In the genomic region with DNA sequence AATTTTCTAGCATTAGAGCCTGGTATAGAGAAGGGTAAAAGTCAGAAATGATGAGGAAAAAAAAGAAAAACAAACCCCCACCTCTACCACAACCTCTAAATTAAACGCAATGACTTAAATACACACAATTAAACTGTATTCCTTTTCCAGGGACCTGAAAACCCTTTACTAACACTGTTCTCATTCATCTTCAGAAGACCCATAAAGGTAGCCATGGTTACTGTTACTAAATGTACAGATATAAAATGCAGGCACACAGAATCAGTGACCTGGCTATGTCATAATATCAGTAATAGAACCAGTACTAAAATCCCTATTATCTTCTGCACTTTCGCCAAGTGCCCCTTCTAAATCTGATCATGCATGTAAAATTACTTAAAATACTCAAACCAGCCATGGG, we compare ENCODE assay signal across 13 cellular contexts. TPM values are rescaled to one million over a fixed set of nuclear protein-coding genes. Genes with fewer than 3 reads are reported as not detected.
DNase-seq lines count a peak whose midpoint lies in the region; ATAC-seq, FAIRE-seq and TF ChIP-seq lines count a peak whose summit lies in the region.
"Had no signal": no experiment of that assay in that cellular context is flagged by ENCODE, and none has a peak within 500 bp of the region (broad histone marks: within the 10 kb centered on the region; RNA-seq: fewer than 3 reads in every experiment).

No MANE protein-coding gene starts in this region.

- H3K4me1 ChIP-seq in A549 (peaks cover 23% of the 10 kb centered on the region), HCT116 (ENCODE audit: control insufficient read depth in 1 of 2, insufficient read depth in 2 of 2, low read length in 2 of 2) (peaks cover 6 to 12% of the 10 kb centered on the region in 2 experiments; a peak in 2 of 4 replicates), muscle layer of duodenum (ENCODE audit: control insufficient read depth in 1 of 2, insufficient read depth in 2 of 2, low read length in 2 of 2) (peaks cover 13 to 34% of the 10 kb centered on the region in 2 donors)

- H3K27me3 Mint-ChIP-seq in natural killer cell treated with Interleukin-12 subunit alpha and Interleukin-12 subunit beta and Interleukin-15 and Interleukin-18, amount 100 ng/mL, for 72 hours = no peaks in the 10 kb centered on the region
- H3K27me3 Mint-ChIP-seq: T-helper 17 cell had no signal

- H3K9me3 Mint-ChIP-seq in natural killer cell treated with Interleukin-12 subunit alpha and Interleukin-12 subunit beta and Interleukin-15 and Interleukin-18, amount 100 ng/mL, for 72 hours = no peaks in the 10 kb centered on the region

- intact Hi-C loops in HCT116 (cut with micrococcal nuclease) (no loop called here), dorsolateral prefrontal cortex (cut with DNase I) (no loop called here)

- H3K4me3 ChIP-seq in A549 (peak overlapping the region; percentile 62), HCT116 (replicated peaks in 1 of 2; ENCODE audit: low read depth in 1 of 2, low read length in 2 of 2) (peak overlapping the region; percentile 90 to 96), dorsolateral prefrontal cortex (peak overlapping the region; percentile 66 to 99 (median 87)), muscle layer of duodenum (ENCODE audit: low read depth in 1 of 2, low read length in 2 of 2) (peak overlapping the region; percentile 89 to 96)

- no peaks in the 10 kb centered on the region for H3K9me2 ChIP-seq in HCT116 (ENCODE audit: insufficient read depth)

- H3K9ac ChIP-seq in HCT116 (ENCODE audit: low read length) = peak overlapping the region; percentile 94

- H3K27me3 ChIP-seq in HCT116 (ENCODE audit: insufficient read depth, low read length) (no peaks in the 10 kb centered on the region), dorsolateral prefrontal cortex (no peaks in the 10 kb centered on the region), muscle layer of duodenum (ENCODE audit: low read depth, low read length) (no peaks in the 10 kb centered on the region)

- TF ChIP-seq POLR2A in A549 (IDR thresholded peaks at IDR 0.05; ENCODE audit: low read length) = no peak
- TF ChIP-seq POLR2A in HCT116 (IDR thresholded peaks at IDR 0.05; ENCODE audit: borderline replicate concordance, extremely low read depth, insufficient read depth, insufficient read length) = no peak

- BruUV-seq in HCT116 (replicated peaks; lab: Mats Ljungman, UMichigan) = no TSS peak

- H3K27ac Mint-ChIP-seq in natural killer cell treated with Interleukin-12 subunit alpha and Interleukin-12 subunit beta and Interleukin-15 and Interleukin-18, amount 100 ng/mL, for 72 hours = no peak overlapping the region
- H3K27ac Mint-ChIP-seq: T-helper 17 cell had no signal

- H3K36me3 ChIP-seq in HCT116 (ENCODE audit: control insufficient read depth in 1 of 2, insufficient read depth in 2 of 2, low read length in 2 of 2) = peaks cover 37 to 45% of the 10 kb centered on the region in 2 experiments
- peaks cover 30 to 41% of the 10 kb centered on the region in 2 donors for H3K36me3 ChIP-seq in muscle layer of duodenum (ENCODE audit: control insufficient read depth in 1 of 2, insufficient read depth in 2 of 2, low read length in 2 of 2)

- no peak for TF ChIP-seq CTCF in A549 (IDR thresholded peaks at IDR 0.05)
- TF ChIP-seq CTCF in HCT116 (IDR thresholded peaks at IDR 0.05 in 2 of 3, conservative IDR thresholded peaks at IDR 0.05 in 1 of 3; ENCODE audit: borderline replicate concordance in 1 of 3, insufficient read depth in 1 of 3, low read depth in 2 of 3, low read length in 2 of 3) = no peak
- TF ChIP-seq CTCF in dorsolateral prefrontal cortex (IDR thresholded peaks at IDR 0.05 in 54 of 56, conservative IDR thresholded peaks at IDR 0.05 in 2 of 56; ENCODE audit: low read depth in 1 of 56, partially characterized antibody in 56 of 56) = no peak

- H3K4me3 Mint-ChIP-seq in natural killer cell treated with Interleukin-12 subunit alpha and Interleukin-12 subunit beta and Interleukin-15 and Interleukin-18, amount 100 ng/mL, for 72 hours = no peak overlapping the region
- H3K4me3 Mint-ChIP-seq: T-helper 17 cell had no signal

- POLR2A ChIA-PET in A549 (lab: Yijun Ruan, JAX) = interaction anchor here (2.3 kb wide), 1 partner anchor 22 kb away, joined by 7 read pairs; no protein-coding TSS in a partner anchor
- POLR2A ChIA-PET in HCT116 (lab: Charles Lee) = no interaction called here

- CTCF ChIA-PET in A549 (lab: Yijun Ruan, JAX) = interaction anchor here (1.2 to 5.2 kb wide), 12 partner anchors 9 to 107 kb away, joined by 3 to 71 read pairs (median 6); no protein-coding TSS in a partner anchor
- CTCF ChIA-PET in HCT116 (lab: Charles Lee) = interaction anchor here (2.7 to 3.0 kb wide), 2 partner anchors 16 to 25 kb away, joined by 35 to 64 read pairs; no protein-coding TSS in a partner anchor

- 91% methylated on average over 2 of the region's 2 CpGs for WGBS in A549 (ENCODE audit: missing lambda C conversion rate)

- peaks cover 16 to 34% of the 10 kb centered on the region in 2 donors for H3K4me1 Mint-ChIP-seq in natural killer cell treated with Interleukin-12 subunit alpha and Interleukin-12 subunit beta and Interleukin-15 and Interleukin-18, amount 100 ng/mL, for 72 hours (ENCODE audit: low read depth in 2 of 2)

- no peak overlapping the region for H2AFZ ChIP-seq in HCT116 (ENCODE audit: low read depth, low read length, poor library complexity, severe bottlenecking)

- peaks cover 88% of the 10 kb centered on the region for H3K79me2 ChIP-seq in HCT116 (ENCODE audit: insufficient read depth, low read length)

- H4K20me1 ChIP-seq in HCT116 (ENCODE audit: insufficient read depth) = peaks cover 6% of the 10 kb centered on the region; the same call in 1 of the 2 replicates

- no peak for DNase-seq in A549 (ENCODE audit: low read depth in 1 of 2, low spot score in 1 of 2)
- no peak for DNase-seq in HCT116 (ENCODE audit: low read depth, low spot score)
- no peak for DNase-seq in dorsolateral prefrontal cortex
- DNase-seq in NK-92 treated with Interleukin-12 subunit alpha and Interleukin-12 subunit beta, amount 100 ng/mL, for 24 hours (lab: John Stamatoyannopoulos, UW) = no peak
- DNase-seq in natural killer cell treated with Interleukin-12 subunit alpha and Interleukin-12 subunit beta and Interleukin-15 and Interleukin-18, amount 100 ng/mL, for 72 hours (ENCODE audit: low spot score) = no peak
- DNase-seq: activated effector memory CD4-positive, alpha-beta T cell treated with Interleukin-2 at 50 U/mL for 16 hours; head of caudate nucleus; NCI-H2081; T-helper 17 cell had no signal

- ATAC-seq in A549 (no peak), HCT116 (no peak), GM18909 (IDR thresholded peaks at IDR 0.05; ENCODE audit: poor library complexity, unreplicated experiment) (no peak), HG03378 (IDR thresholded peaks at IDR 0.05; ENCODE audit: unreplicated experiment) (no peak)
- ATAC-seq in natural killer cell treated with Interleukin-12 subunit alpha and Interleukin-12 subunit beta and Interleukin-15 and Interleukin-18, amount 100 ng/mL, for 72 hours = no peak
- ATAC-seq: T-helper 17 cell had no signal

- H3K27ac ChIP-seq in A549 = peak overlapping the region in 1 of 2 experiments; percentile 97; a peak in 3 of 6 replicates
- H3K27ac ChIP-seq in HCT116 (ENCODE audit: low read depth, low read length) = no peak overlapping the region
- peak overlapping the region in 4 of 59 donors; percentile 33 to 100 (median 97) for H3K27ac ChIP-seq in dorsolateral prefrontal cortex
- peak overlapping the region; percentile 90 for H3K27ac ChIP-seq in muscle layer of duodenum (ENCODE audit: low read length)

- no peak for FAIRE-seq in A549 (lab: Jason Lieb, UNC)
- FAIRE-seq: D721Med had no signal

- H3K9me3 ChIP-seq in A549 = no peaks in the 10 kb centered on the region
- no peaks in the 10 kb centered on the region for H3K9me3 ChIP-seq in HCT116 (ENCODE audit: control insufficient read depth in 1 of 2, insufficient read depth in 1 of 2, low read depth in 1 of 2, low read length in 2 of 2)
- H3K9me3 ChIP-seq in muscle layer of duodenum (ENCODE audit: control insufficient read depth in 1 of 2, low read length in 2 of 2) = no peaks in the 10 kb centered on the region

- peak overlapping the region; percentile 98 for H3K4me2 ChIP-seq in A549
- H3K4me2 ChIP-seq in HCT116 (ENCODE audit: low read length) = peak overlapping the region; percentile 95

- TF ChIP-seq RAD21 in A549 (conservative IDR thresholded peaks at IDR 0.05 in 1 of 2, IDR thresholded peaks at IDR 0.05 in 1 of 2) (no peak), HCT116 (IDR thresholded peaks at IDR 0.05; ENCODE audit: low read depth) (no peak)

- no peak for TF ChIP-seq EP300 in A549 (IDR thresholded peaks at IDR 0.05)

- RAD21 ChIA-PET in HCT116 (lab: Charles Lee; ENCODE audit: low non-redundant PET in 1 of 2, low total read pairs in 2 of 2, uncharacterized antibody in 2 of 2, unreplicated experiment in 2 of 2) = interaction anchor here in 1 of 2 experiments (0.6 kb wide), 1 partner anchor 112 kb away, joined by 3 read pairs; no protein-coding TSS in a partner anchor

- H3K36me3 Mint-ChIP-seq in natural killer cell treated with Interleukin-12 subunit alpha and Interleukin-12 subunit beta and Interleukin-15 and Interleukin-18, amount 100 ng/mL, for 72 hours = peaks cover 12% of the 10 kb centered on the region

RNA-seq across cellular contexts. Expression of a gene that starts 1.4 kb away (rescaled TPM):
- 126 and 140 TPM in 2 replicates for polyA plus RNA-seq in A549 (2011; rRNA removed)
- polyA plus RNA-seq in A549 (2012; cell fraction: cytosol; rRNA removed) = 82.3 and 85.6 TPM in 2 replicates
- polyA plus RNA-seq in A549 (2012; cell fraction: nucleus; rRNA removed) = 244 and 317 TPM in 2 replicates
- 144 to 150 TPM (median 147 TPM) in 3 replicates for polyA plus RNA-seq in A549 (2017; fragmentation: RNase III; extraction: RNeasy Plus Mini Kit Qiagen cat#74134 plus additional on column Dnase treatment)
- 106 and 121 TPM in 2 replicates for polyA minus RNA-seq in A549 (2011; rRNA and poly(A)+ RNA removed)
- total RNA-seq in HCT116 (2021; ENCODE audit: unreplicated experiment) = 179 TPM
- polyA plus RNA-seq in HCT116 (2012) = 96.6 and 113 TPM in 2 replicates
- 100 to 1,000 TPM; 107 to 209 (median 157) TPM for total RNA-seq in dorsolateral prefrontal cortex
- 100 to 1,000 TPM; 186 to 250 TPM for total RNA-seq in natural killer cell treated with Interleukin-12 subunit alpha and Interleukin-12 subunit beta and Interleukin-15 and Interleukin-18, amount 100 ng/mL, for 72 hours

RNA-seq across cellular contexts. Expression of a gene that starts 1.8 kb away (rescaled TPM):
- 82.5 and 107 TPM in 2 replicates for polyA plus RNA-seq in A549 (2011; rRNA removed)
- 53.1 and 63.1 TPM in 2 replicates for polyA plus RNA-seq in A549 (2012; cell fraction: cytosol; rRNA removed)
- polyA plus RNA-seq in A549 (2012; cell fraction: nucleus; rRNA removed) = 21.8 and 29.1 TPM in 2 replicates
- 94.8 to 102 TPM (median 99.2 TPM) in 3 replicates for polyA plus RNA-seq in A549 (2017; fragmentation: RNase III; extraction: RNeasy Plus Mini Kit Qiagen cat#74134 plus additional on column Dnase treatment)
- 69.8 and 95.8 TPM in 2 replicates for polyA minus RNA-seq in A549 (2011; rRNA and poly(A)+ RNA removed)
- 46.8 TPM for total RNA-seq in HCT116 (2021; ENCODE audit: unreplicated experiment)
- 46.4 and 55.3 TPM in 2 replicates for polyA plus RNA-seq in HCT116 (2012)
- 10 to 100 TPM in 119 of 120 experiments, 1 to 10 TPM in 1; 7.9 to 32.3 (median 22.8) TPM for total RNA-seq in dorsolateral prefrontal cortex
- 10 to 100 TPM; 41.2 to 55.2 TPM for total RNA-seq in natural killer cell treated with Interleukin-12 subunit alpha and Interleukin-12 subunit beta and Interleukin-15 and Interleukin-18, amount 100 ng/mL, for 72 hours

RNA-seq across cellular contexts. Expression of a gene that starts 11.3 kb away (rescaled TPM):
- 0.03 TPM in 1 of 2 replicates, not detected in the other for polyA plus RNA-seq in A549 (2011; rRNA removed)
- not detected in 2 replicates for polyA plus RNA-seq in A549 (2012; cell fraction: cytosol; rRNA removed)
- not detected in 2 replicates for polyA plus RNA-seq in A549 (2012; cell fraction: nucleus; rRNA removed)
- not detected in 3 replicates for polyA plus RNA-seq in A549 (2017; fragmentation: RNase III; extraction: RNeasy Plus Mini Kit Qiagen cat#74134 plus additional on column Dnase treatment)
- not detected in 2 replicates for polyA minus RNA-seq in A549 (2011; rRNA and poly(A)+ RNA removed)
- total RNA-seq in HCT116 (2021; ENCODE audit: unreplicated experiment) = not detected
- not detected in 2 replicates for polyA plus RNA-seq in HCT116 (2012)
- total RNA-seq in dorsolateral prefrontal cortex = 1 to 10 TPM in 9 of 120 experiments, under 1 TPM in 64, not detected in 47; 0.18 to 1.9 (median 0.40) TPM
- not detected for total RNA-seq in natural killer cell treated with Interleukin-12 subunit alpha and Interleukin-12 subunit beta and Interleukin-15 and Interleukin-18, amount 100 ng/mL, for 72 hours
- total RNA-seq: T-helper 17 cell had no signal

RNA-seq across cellular contexts. Expression of a gene that starts 25.5 kb away (rescaled TPM):
- polyA plus RNA-seq in A549 (2011; rRNA removed) = not detected in 2 replicates
- polyA plus RNA-seq in A549 (2012; cell fraction: cytosol; rRNA removed) = not detected in 2 replicates
- not detected in 2 replicates for polyA plus RNA-seq in A549 (2012; cell fraction: nucleus; rRNA removed)
- polyA plus RNA-seq in A549 (2017; fragmentation: RNase III; extraction: RNeasy Plus Mini Kit Qiagen cat#74134 plus additional on column Dnase treatment) = 0.05 TPM in 1 of 3 replicates, not detected in the others
- not detected in 2 replicates for polyA minus RNA-seq in A549 (2011; rRNA and poly(A)+ RNA removed)
- total RNA-seq in HCT116 (2021; ENCODE audit: unreplicated experiment) = not detected
- not detected in 2 replicates for polyA plus RNA-seq in HCT116 (2012)
- total RNA-seq in dorsolateral prefrontal cortex = under 1 TPM in 3 of 120 experiments, not detected in 117; 0.37 to 0.54 (median 0.51) TPM
- not detected for total RNA-seq in natural killer cell treated with Interleukin-12 subunit alpha and Interleukin-12 subunit beta and Interleukin-15 and Interleukin-18, amount 100 ng/mL, for 72 hours

RNA-seq across cellular contexts. Expression of a gene that starts 36.2 kb away (rescaled TPM):
- 4.8 and 4.9 TPM in 2 replicates for polyA plus RNA-seq in A549 (2011; rRNA removed)
- polyA plus RNA-seq in A549 (2012; cell fraction: cytosol; rRNA removed) = 13.4 and 15.7 TPM in 2 replicates
- polyA plus RNA-seq in A549 (2012; cell fraction: nucleus; rRNA removed) = 158 and 162 TPM in 2 replicates
- 5.0 to 5.3 TPM (median 5.1 TPM) in 3 replicates for polyA plus RNA-seq in A549 (2017; fragmentation: RNase III; extraction: RNeasy Plus Mini Kit Qiagen cat#74134 plus additional on column Dnase treatment)
- polyA minus RNA-seq in A549 (2011; rRNA and poly(A)+ RNA removed) = 3.9 and 8.1 TPM in 2 replicates
- total RNA-seq in HCT116 (2021; ENCODE audit: unreplicated experiment) = 19.3 TPM
- 10.7 and 11.9 TPM in 2 replicates for polyA plus RNA-seq in HCT116 (2012)
- total RNA-seq in dorsolateral prefrontal cortex = 10 to 100 TPM in 40 of 120 experiments, 1 to 10 TPM in 80; 4.3 to 15.9 (median 8.8) TPM
- total RNA-seq in natural killer cell treated with Interleukin-12 subunit alpha and Interleukin-12 subunit beta and Interleukin-15 and Interleukin-18, amount 100 ng/mL, for 72 hours = 1 to 10 TPM in 1 of 2 donors, under 1 TPM in 1; 0.73 to 1.0 TPM
